Comparison of ENCODE assay signal across 1 cellular context in the genomic region with DNA sequence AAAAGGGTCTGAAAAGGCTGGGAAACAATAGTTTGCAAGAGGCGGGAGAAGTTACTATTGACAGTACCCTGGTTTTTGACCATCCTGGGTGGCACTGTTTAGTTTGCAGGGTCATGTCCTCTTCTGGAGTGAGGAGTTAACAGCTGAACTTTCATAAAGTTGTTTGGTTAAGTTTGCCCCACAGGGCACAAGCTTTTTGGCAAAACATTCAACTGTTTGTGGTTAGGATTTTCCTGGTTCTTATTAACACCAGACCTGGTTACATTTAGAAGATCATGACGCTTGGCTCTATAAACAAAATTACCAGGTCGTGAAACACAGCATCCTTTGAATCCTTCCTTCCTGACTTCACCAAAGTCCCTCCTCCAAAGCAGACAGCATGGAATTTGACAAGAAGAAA.
TF ChIP-seq lines count a peak whose summit lies in the region.

No MANE protein-coding gene starts in this region.

TF ChIP-seq in IMR-90, 13 proteins besides CTCF, POLR2A, EP300 and RAD21:
- TF ChIP-seq SMC3 (IDR thresholded peaks at IDR 0.05; ENCODE audit: low read depth, low read length), result no peak
- no peak for TF ChIP-seq RCOR1 (IDR thresholded peaks at IDR 0.05; ENCODE audit: insufficient replicate concordance, low read length)
- TF ChIP-seq MXI1 (IDR thresholded peaks at IDR 0.05; ENCODE audit: borderline replicate concordance, low read depth, low read length), result no peak
- TF ChIP-seq FOS (IDR thresholded peaks at IDR 0.05; ENCODE audit: low read depth, low read length), result no peak
- no peak for TF ChIP-seq MAFK (IDR thresholded peaks at IDR 0.05; ENCODE audit: low read depth, low read length)
- TF ChIP-seq CHD1 (IDR thresholded peaks at IDR 0.05; ENCODE audit: low read depth, low read length), result no peak
- no peak for TF ChIP-seq NFE2L2 (IDR thresholded peaks at IDR 0.05; ENCODE audit: low read depth, low read length)
- TF ChIP-seq MAZ (IDR thresholded peaks at IDR 0.05; ENCODE audit: borderline replicate concordance, low read depth, low read length), result no peak
- no peak for TF ChIP-seq RFX5 (IDR thresholded peaks at IDR 0.05; ENCODE audit: low read depth, low read length)
- TF ChIP-seq, protein P1, sequence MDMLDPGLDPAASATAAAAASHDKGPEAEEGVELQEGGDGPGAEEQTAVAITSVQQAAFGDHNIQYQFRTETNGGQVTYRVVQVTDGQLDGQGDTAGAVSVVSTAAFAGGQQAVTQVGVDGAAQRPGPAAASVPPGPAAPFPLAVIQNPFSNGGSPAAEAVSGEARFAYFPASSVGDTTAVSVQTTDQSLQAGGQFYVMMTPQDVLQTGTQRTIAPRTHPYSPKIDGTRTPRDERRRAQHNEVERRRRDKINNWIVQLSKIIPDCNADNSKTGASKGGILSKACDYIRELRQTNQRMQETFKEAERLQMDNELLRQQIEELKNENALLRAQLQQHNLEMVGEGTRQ (IDR thresholded peaks at IDR 0.05; ENCODE audit: low read depth, low read length), result no peak
- TF ChIP-seq, protein P2, sequence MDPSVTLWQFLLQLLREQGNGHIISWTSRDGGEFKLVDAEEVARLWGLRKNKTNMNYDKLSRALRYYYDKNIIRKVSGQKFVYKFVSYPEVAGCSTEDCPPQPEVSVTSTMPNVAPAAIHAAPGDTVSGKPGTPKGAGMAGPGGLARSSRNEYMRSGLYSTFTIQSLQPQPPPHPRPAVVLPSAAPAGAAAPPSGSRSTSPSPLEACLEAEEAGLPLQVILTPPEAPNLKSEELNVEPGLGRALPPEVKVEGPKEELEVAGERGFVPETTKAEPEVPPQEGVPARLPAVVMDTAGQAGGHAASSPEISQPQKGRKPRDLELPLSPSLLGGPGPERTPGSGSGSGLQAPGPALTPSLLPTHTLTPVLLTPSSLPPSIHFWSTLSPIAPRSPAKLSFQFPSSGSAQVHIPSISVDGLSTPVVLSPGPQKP (IDR thresholded peaks at IDR 0.05; ENCODE audit: borderline replicate concordance, low read depth, low read length), result no peak
